Comparison of ENCODE assay signal across 17 cellular contexts in genomic region chr10:35562427-35562826, GRCh38. TPM values are rescaled to one million over a fixed set of nuclear protein-coding genes. Genes with fewer than 3 reads are reported as not detected.
DNase-seq lines count a peak whose midpoint lies in the region; ATAC-seq, FAIRE-seq and TF ChIP-seq lines count a peak whose summit lies in the region.
"Had no signal": no experiment of that assay in that cellular context is flagged by ENCODE, and none has a peak within 500 bp of the region (broad histone marks: within the 10 kb centered on the region; RNA-seq: fewer than 3 reads in every experiment).

No MANE protein-coding gene starts in this region.

- no peaks in the 10 kb centered on the region for H3K9me3 ChIP-seq in small intestine (ENCODE audit: control insufficient read depth, low read depth)
- no peaks in the 10 kb centered on the region for H3K9me3 ChIP-seq in CD8-positive, alpha-beta memory T cell (ENCODE audit: low read length)

- CTCF ChIA-PET in CD8-positive, alpha-beta memory T cell (lab: Charles Lee), result interaction anchor here (0.7 to 2.1 kb wide), 7 partner anchors 8 to 322 kb away, joined by 3 to 8 read pairs (median 5); no protein-coding TSS in a partner anchor

- TF ChIP-seq CTCF in dorsolateral prefrontal cortex (IDR thresholded peaks at IDR 0.05 in 54 of 56, conservative IDR thresholded peaks at IDR 0.05 in 2 of 56; ENCODE audit: low read depth in 1 of 56, partially characterized antibody in 56 of 56), result no peak

- H3K4me3 ChIP-seq in dorsolateral prefrontal cortex (no peak overlapping the region), small intestine (ENCODE audit: low read depth in 1 of 2, low read length in 2 of 2) (no peak overlapping the region)
- H3K4me3 ChIP-seq in CD8-positive, alpha-beta memory T cell (ENCODE audit: low read length), result no peak overlapping the region
- H3K4me3 ChIP-seq: GM23338 had no signal

- ATAC-seq in activated naive CD8-positive, alpha-beta T cell treated with anti-CD3 and anti-CD28 coated beads, Interleukin-2, amount 50 U/mL, for 24 hours, result no peak
- no peak for ATAC-seq in memory B cell (ENCODE audit: low read depth)

- no peaks in the 10 kb centered on the region for H3K27me3 Mint-ChIP-seq in activated naive CD8-positive, alpha-beta T cell
- no peaks in the 10 kb centered on the region for H3K27me3 Mint-ChIP-seq in activated naive CD8-positive, alpha-beta T cell treated with anti-CD3 and anti-CD28 coated beads, Interleukin-2, amount 50 U/mL, for 24 hours
- H3K27me3 Mint-ChIP-seq in memory B cell, result no peaks in the 10 kb centered on the region
- no peaks in the 10 kb centered on the region for H3K27me3 Mint-ChIP-seq in CD8-positive, alpha-beta memory T cell

- H3K4me3 Mint-ChIP-seq in activated naive CD8-positive, alpha-beta T cell, result no peak overlapping the region
- no peak overlapping the region for H3K4me3 Mint-ChIP-seq in activated naive CD8-positive, alpha-beta T cell treated with anti-CD3 and anti-CD28 coated beads, Interleukin-2, amount 50 U/mL, for 24 hours
- no peak overlapping the region for H3K4me3 Mint-ChIP-seq in memory B cell
- no peak overlapping the region for H3K4me3 Mint-ChIP-seq in CD8-positive, alpha-beta memory T cell
- H3K4me3 Mint-ChIP-seq: CD14-positive monocyte, GM23338 had no signal

- H3K4me1 ChIP-seq in small intestine (ENCODE audit: control insufficient read depth in 2 of 2, insufficient read depth in 1 of 2, low read depth in 1 of 2, low read length in 1 of 2), result no peaks in the 10 kb centered on the region
- H3K4me1 ChIP-seq in CD8-positive, alpha-beta memory T cell (ENCODE audit: insufficient read depth, low read length), result no peaks in the 10 kb centered on the region

- no peak for DNase-seq in activated naive CD8-positive, alpha-beta T cell treated with anti-CD3 and anti-CD28 coated beads, Interleukin-2, amount 50 U/mL, for 24 hours
- DNase-seq in dorsolateral prefrontal cortex (no peak), memory B cell (ENCODE audit: low spot score in 2 of 2) (no peak), small intestine (no peak), HuH-7 (ENCODE audit: low spot score) (no peak)
- DNase-seq in CD8-positive, alpha-beta memory T cell, result no peak
- DNase-seq: DMS53, H7 had no signal

- POLR2A ChIA-PET in CD8-positive, alpha-beta memory T cell (lab: Charles Lee), result interaction anchor here (0.6 kb wide), 1 partner anchor 290 kb away, joined by 3 read pairs; no protein-coding TSS in a partner anchor

- peak overlapping the region; percentile 43 for H3K27ac Mint-ChIP-seq in activated naive CD8-positive, alpha-beta T cell
- no peak overlapping the region for H3K27ac Mint-ChIP-seq in activated naive CD8-positive, alpha-beta T cell treated with anti-CD3 and anti-CD28 coated beads, Interleukin-2, amount 50 U/mL, for 24 hours
- H3K27ac Mint-ChIP-seq in memory B cell, result peak overlapping the region; percentile 4
- peak overlapping the region in 1 of 8 donors; percentile 37 for H3K27ac Mint-ChIP-seq in CD8-positive, alpha-beta memory T cell
- H3K27ac Mint-ChIP-seq: GM23338 had no signal

- intact Hi-C loops in dorsolateral prefrontal cortex (cut with DNase I), result loop anchor here (5.0 to 10.0 kb wide), 4 partner anchors 35 to 328 kb away; partner anchors contain the start of gene CCNY (in 2 of the 2)

- peaks cover 6% of the 10 kb centered on the region for H3K4me1 Mint-ChIP-seq in activated naive CD8-positive, alpha-beta T cell (ENCODE audit: low read depth)
- H3K4me1 Mint-ChIP-seq in activated naive CD8-positive, alpha-beta T cell treated with anti-CD3 and anti-CD28 coated beads, Interleukin-2, amount 50 U/mL, for 24 hours, result peaks cover 5% of the 10 kb centered on the region
- peaks cover 24% of the 10 kb centered on the region for H3K4me1 Mint-ChIP-seq in memory B cell
- H3K4me1 Mint-ChIP-seq in CD8-positive, alpha-beta memory T cell, result peaks cover 4 to 9% (median 4%) of the 10 kb centered on the region in 3 donors
- H3K4me1 Mint-ChIP-seq: GM23338 had no signal

- WGBS in small intestine, 3 donors, result 90 to 100% (median 100%) methylated on average over 1 of the region's 1 CpG

- H3K27ac ChIP-seq in dorsolateral prefrontal cortex (peak overlapping the region in 44 of 59 donors; percentile 0 to 84 (median 66)), temporal lobe (ENCODE audit: low read depth, low read length) (peak overlapping the region; percentile 79), small intestine (ENCODE audit: low read depth in 1 of 2, low read length in 1 of 2) (no peak overlapping the region)
- no peak overlapping the region for H3K27ac ChIP-seq in CD8-positive, alpha-beta memory T cell (ENCODE audit: low read depth, low read length)
- H3K27ac ChIP-seq: 22Rv1 had no signal

- no peak for FAIRE-seq in small intestine (lab: Jason Lieb, UNC)

- H3K27me3 ChIP-seq in dorsolateral prefrontal cortex (no peaks in the 10 kb centered on the region), small intestine (ENCODE audit: control insufficient read depth in 2 of 2, insufficient read depth in 2 of 2, low read length in 2 of 2) (no peaks in the 10 kb centered on the region)
- H3K27me3 ChIP-seq in CD8-positive, alpha-beta memory T cell (ENCODE audit: insufficient read depth, low read length, poor library complexity, severe bottlenecking), result no peaks in the 10 kb centered on the region

- peaks cover 16% of the 10 kb centered on the region for H3K36me3 Mint-ChIP-seq in activated naive CD8-positive, alpha-beta T cell
- peaks cover 18% of the 10 kb centered on the region for H3K36me3 Mint-ChIP-seq in activated naive CD8-positive, alpha-beta T cell treated with anti-CD3 and anti-CD28 coated beads, Interleukin-2, amount 50 U/mL, for 24 hours (ENCODE audit: low read depth)
- peaks cover 32% of the 10 kb centered on the region for H3K36me3 Mint-ChIP-seq in memory B cell
- H3K36me3 Mint-ChIP-seq in CD8-positive, alpha-beta memory T cell, result peaks cover 5 to 65% (median 21%) of the 10 kb centered on the region in 3 donors

- no peaks in the 10 kb centered on the region for H3K9me3 Mint-ChIP-seq in activated naive CD8-positive, alpha-beta T cell (ENCODE audit: low read depth)
- H3K9me3 Mint-ChIP-seq in activated naive CD8-positive, alpha-beta T cell treated with anti-CD3 and anti-CD28 coated beads, Interleukin-2, amount 50 U/mL, for 24 hours, result no peaks in the 10 kb centered on the region
- no peaks in the 10 kb centered on the region for H3K9me3 Mint-ChIP-seq in memory B cell
- H3K9me3 Mint-ChIP-seq in CD8-positive, alpha-beta memory T cell, result no peaks in the 10 kb centered on the region
- H3K9me3 Mint-ChIP-seq: GM23338 had no signal

- peaks cover 2 to 7% of the 10 kb centered on the region in 2 donors for H3K36me3 ChIP-seq in small intestine (ENCODE audit: control insufficient read depth in 2 of 2, insufficient read depth in 2 of 2, low read length in 2 of 2)
- peaks cover 6% of the 10 kb centered on the region for H3K36me3 ChIP-seq in CD8-positive, alpha-beta memory T cell (ENCODE audit: insufficient read depth, low read length)

RNA-seq across cellular contexts. Expression of gene GJD4, which starts 42.7 kb away (rescaled TPM):
- 1 to 10 TPM in 22 of 120 experiments, under 1 TPM in 78, not detected in 20; 0.26 to 1.9 (median 0.63) TPM for total RNA-seq in dorsolateral prefrontal cortex
- total RNA-seq in temporal lobe, result not detected
- under 1 TPM in 1 of 3 donors, not detected in 2; 0.03 TPM for polyA plus RNA-seq in small intestine
- total RNA-seq in CD8-positive, alpha-beta memory T cell, result not detected
- not detected for polyA plus RNA-seq in CD8-positive, alpha-beta memory T cell
- total RNA-seq: A673, Daoy, GM23338, H7, HT1080 had no signal
- polyA plus RNA-seq: BJ, CD14-positive monocyte, GM23338 had no signal

Comparison
In these comparisons a context has a peak if more than half of its experiments do, and no peak if none do; other contexts are left out.
1. H3K27ac ChIP-seq: peak in dorsolateral prefrontal cortex (44 of 59) and temporal lobe (single experiment); none in small intestine (0 of 2) and CD8-positive, alpha-beta memory T cell (single experiment).